ENCODE assay signal across 22 cellular contexts in genomic region chr7:97215556-97215955, GRCh38.
DNase-seq lines count a peak whose midpoint lies in the region; ATAC-seq, FAIRE-seq and TF ChIP-seq lines count a peak whose summit lies in the region.
"Had no signal": no experiment of that assay in that cellular context is flagged by ENCODE, and none has a peak within 500 bp of the region (broad histone marks: within the 10 kb centered on the region; RNA-seq: fewer than 3 reads in every experiment).

No MANE protein-coding gene starts in this region.

- intact Hi-C loops in right lobe of liver (cut with DNase I) (no loop called here), HepG2 (cut with micrococcal nuclease; ENCODE audit: unreplicated experiment) (no loop called here)

- no peaks in the 10 kb centered on the region for H3K79me2 ChIP-seq in HepG2 (ENCODE audit: insufficient read depth, low read length)

- H3K27me3 ChIP-seq in right lobe of liver (no peaks in the 10 kb centered on the region), HepG2 (ENCODE audit: control insufficient read depth in 1 of 2, insufficient read depth in 2 of 2, low read length in 2 of 2) (no peaks in the 10 kb centered on the region)
- H3K27me3 ChIP-seq: esophagus squamous epithelium had no signal

- no peaks in the 10 kb centered on the region for H4K20me1 ChIP-seq in HepG2 (ENCODE audit: insufficient read depth, low read length)

- BruUV-seq in HepG2 (replicated peaks; lab: Mats Ljungman, UMichigan), result no TSS peak

- no peak for TF ChIP-seq RAD21 in HepG2 (CRISPR knock-in tag; IDR thresholded peaks at IDR 0.05)

- peak; percentile 64 to 73 (median 64) for DNase-seq in right lobe of liver
- no peak for DNase-seq in HepG2 (ENCODE audit: low spot score)
- peak; percentile 9 for DNase-seq in RPMI8226
- DNase-seq in NCI-H510A treated with DMSO at 0.1 percent for 48 hours (lab: John Stamatoyannopoulos, UW), result no peak
- no peak for DNase-seq in RKO (ENCODE audit: low spot score)
- no peak for DNase-seq in NCI-H1105 (lab: John Stamatoyannopoulos, UW)
- no peak for DNase-seq in GOT3 (lab: John Stamatoyannopoulos, UW)
- DNase-seq: activated CD4-positive, alpha-beta T cell treated with anti-CD3 and anti-CD28 coated beads, Interleukin-2, amount 50 U/mL, for 4 hours; activated naive CD4-positive, alpha-beta T cell; amygdala; caudate nucleus; CD4-positive, alpha-beta memory T cell; esophagus squamous epithelium; natural killer cell; NCI-H1694 treated with DMSO at 0.1 percent for 48 hours; NCI-H524 treated with DMSO at 0.1 percent for 48 hours; stimulated activated CD4-positive, alpha-beta T cell treated with anti-CD3 and anti-CD28 coated beads, Interleukin-4, amount 100 ng/mL, for 1 hour had no signal

- WGBS in right lobe of liver (ENCODE audit: insufficient coverage, low coverage, low lambda C conversion rate, missing lambda C conversion rate), result 17% methylated on average over 2 of the region's 7 CpGs
- no CpG with 5 or more reads among the region's 7 CpGs for WGBS in HepG2 (ENCODE audit: low lambda C conversion rate)

- TF ChIP-seq POLR2A in right lobe of liver (IDR thresholded peaks at IDR 0.05) (no peak), HepG2 (IDR thresholded peaks at IDR 0.05; ENCODE audit: insufficient read depth in 1 of 2, low read depth in 2 of 2, low read length in 2 of 2) (no peak)

- H3K9me3 ChIP-seq in right lobe of liver (no peaks in the 10 kb centered on the region), HepG2 (ENCODE audit: low read length) (no peaks in the 10 kb centered on the region)
- H3K9me3 ChIP-seq: esophagus squamous epithelium had no signal

- TF ChIP-seq EP300 in HepG2 (IDR thresholded peaks at IDR 0.05; ENCODE audit: low read depth in 2 of 2, low read length in 2 of 2) (no peak), HepG2 (CRISPR knock-in tag; IDR thresholded peaks at IDR 0.05; ENCODE audit: borderline replicate concordance) (no peak)

- CTCF ChIA-PET in HepG2 (lab: Yijun Ruan, JAX; ENCODE audit: low intra/inter-chr PET ratio, low total read pairs), result no interaction called here

- H3K36me3 ChIP-seq in right lobe of liver (no peaks in the 10 kb centered on the region), HepG2 (replicated peaks in 1 of 2; ENCODE audit: control insufficient read depth in 1 of 2, insufficient read depth in 2 of 2, low read length in 2 of 2) (no peaks in the 10 kb centered on the region)
- H3K36me3 ChIP-seq: esophagus squamous epithelium had no signal

- H3K9ac ChIP-seq in HepG2 (ENCODE audit: insufficient read depth, low read depth, low read length), result no peak overlapping the region

- no peak overlapping the region for H3K4me2 ChIP-seq in HepG2 (ENCODE audit: low read depth, low read length)

- in situ Hi-C loops in HepG2 (cut with HindIII; ENCODE audit: extremely low pct_ligation_motif_present, low pct_unique_long_range_greater_than_20kb), result no loop called here

- peak; percentile 48 to 77 (median 64) for ATAC-seq in right lobe of liver
- ATAC-seq in HepG2, result no peak
- ATAC-seq in esophagus mucosa, result peak; percentile 59
- ATAC-seq: natural killer cell had no signal

- H3K4me1 ChIP-seq in right lobe of liver, result peaks cover 0 to 7% (median 3%) of the 10 kb centered on the region in 4 donors
- no peaks in the 10 kb centered on the region for H3K4me1 ChIP-seq in HepG2 (ENCODE audit: insufficient read depth, low read length)
- H3K4me1 ChIP-seq: esophagus squamous epithelium had no signal

- POLR2A ChIA-PET in HepG2 (lab: Yijun Ruan, JAX), result no interaction called here

- H3K27ac ChIP-seq in right lobe of liver, result no peak overlapping the region
- no peak overlapping the region for H3K27ac ChIP-seq in HepG2 (ENCODE audit: extremely low read length, insufficient read depth, low read length)
- H3K27ac ChIP-seq: esophagus squamous epithelium, skin epidermis had no signal

- FAIRE-seq in HepG2 (lab: Jason Lieb, UNC), result no peak
- FAIRE-seq: GM19239, RCC 7860, TTC549 had no signal

- H3K4me3 ChIP-seq in right lobe of liver (no peak overlapping the region), HepG2 (replicated peaks in 1 of 3; ENCODE audit: insufficient read depth in 1 of 3, low read depth in 2 of 3, low read length in 3 of 3) (no peak overlapping the region)
- H3K4me3 ChIP-seq: esophagus squamous epithelium, skin epidermis had no signal

- no peak overlapping the region for H2AFZ ChIP-seq in HepG2 (ENCODE audit: low read length)

- TF ChIP-seq CTCF in right lobe of liver (IDR thresholded peaks at IDR 0.05) (no peak), HepG2 (CRISPR knock-in tag; IDR thresholded peaks at IDR 0.05) (no peak)

TF ChIP-seq in HepG2, 621 proteins besides CTCF, POLR2A, EP300 and RAD21:
- TF ChIP-seq HOXA7 (CRISPR knock-in tag; IDR thresholded peaks at IDR 0.05), result no peak
- TF ChIP-seq ZBED4 (CRISPR knock-in tag; IDR thresholded peaks at IDR 0.05; ENCODE audit: borderline replicate concordance), result no peak
- no peak for TF ChIP-seq SRSF9 (IDR thresholded peaks at IDR 0.05; ENCODE audit: borderline replicate concordance, insufficient read depth, low read depth, low read length, poor library complexity, severe bottlenecking)
- TF ChIP-seq, protein P1, sequence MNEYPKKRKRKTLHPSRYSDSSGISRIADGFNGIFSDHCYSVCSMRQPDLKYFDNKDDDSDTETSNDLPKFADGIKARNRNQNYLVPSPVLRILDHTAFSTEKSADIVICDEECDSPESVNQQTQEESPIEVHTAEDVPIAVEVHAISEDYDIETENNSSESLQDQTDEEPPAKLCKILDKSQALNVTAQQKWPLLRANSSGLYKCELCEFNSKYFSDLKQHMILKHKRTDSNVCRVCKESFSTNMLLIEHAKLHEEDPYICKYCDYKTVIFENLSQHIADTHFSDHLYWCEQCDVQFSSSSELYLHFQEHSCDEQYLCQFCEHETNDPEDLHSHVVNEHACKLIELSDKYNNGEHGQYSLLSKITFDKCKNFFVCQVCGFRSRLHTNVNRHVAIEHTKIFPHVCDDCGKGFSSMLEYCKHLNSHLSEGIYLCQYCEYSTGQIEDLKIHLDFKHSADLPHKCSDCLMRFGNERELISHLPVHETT (CRISPR knock-in tag; conservative IDR thresholded peaks at IDR 0.05), result no peak
- no peak for TF ChIP-seq GTF3A (CRISPR knock-in tag; conservative IDR thresholded peaks at IDR 0.05)

Comparison
In these comparisons a context has a peak if more than half of its experiments do, and no peak if none do; other contexts are left out.
1. DNase-seq: peak in right lobe of liver (3 of 3) and RPMI8226 (single experiment); none in HepG2 (single experiment), NCI-H510A treated with DMSO at 0.1 percent for 48 hours (single experiment), RKO (single experiment), NCI-H1105 (single experiment) and GOT3 (single experiment).